Comparison of ENCODE assay signal across 23 cellular contexts in genomic region chrX:13798184-13798583, GRCh38.
"Had no signal": no experiment of that assay in that cellular context is flagged by ENCODE, and none has a peak within 500 bp of the region (broad histone marks: within the 10 kb centered on the region; RNA-seq: fewer than 3 reads in every experiment).

No MANE protein-coding gene starts in this region.

- DNase-seq: natural killer cell; ovary; psoas muscle; right cardiac atrium; right lobe of liver; sigmoid colon; small intestine; stimulated activated CD4-positive, alpha-beta T cell treated with anti-CD3 and anti-CD28 coated beads, Interleukin-15, amount 100 ng/mL, for 24 hours; stimulated activated CD4-positive, alpha-beta T cell treated with anti-CD3 and anti-CD28 coated beads, Interleukin-2, amount 100 ng/mL, for 24 hours; stimulated activated CD4-positive, alpha-beta T cell treated with anti-CD3 and anti-CD28 coated beads, Interleukin-2, amount 100 ng/mL, for 48 hours; stimulated activated CD4-positive, alpha-beta T cell treated with anti-CD3 and anti-CD28 coated beads, Interleukin-4, amount 100 ng/mL, for 24 hours; stimulated activated naive B cell treated with anti-CD40 and anti-IgM and Interleukin-4, amounts not matched to agents 10 μg/mL and 1 μg/mL and 100 μg/mL, for 72 hours; stimulated activated naive CD4-positive, alpha-beta T cell treated with Interleukin-2 at 50 U/mL for 16 hours; stomach; thyroid gland; trophoblast cell; upper lobe of left lung had no signal

- H3K4me1 ChIP-seq: parathyroid adenoma, psoas muscle, right lobe of liver, sigmoid colon, stomach, tibial nerve, upper lobe of left lung, vagina had no signal

- H3K27me3 ChIP-seq: neural progenitor cell, ovary, sigmoid colon, stomach, thyroid gland, upper lobe of left lung, vagina had no signal

- H2AFZ ChIP-seq: neural progenitor cell, parathyroid adenoma had no signal

- H3K36me3 ChIP-seq: neural progenitor cell, ovary, right lobe of liver, sigmoid colon, stomach, thoracic aorta, thyroid gland, tibial nerve, upper lobe of left lung, vagina had no signal

- H3K9ac ChIP-seq: neural progenitor cell, parathyroid adenoma had no signal

- FAIRE-seq: small intestine, urothelium cell line had no signal

- H3K4me3 ChIP-seq: neural progenitor cell, ovary, psoas muscle, right lobe of liver, sigmoid colon, stomach, thoracic aorta, thyroid gland, tibial nerve, upper lobe of left lung, vagina had no signal

- H3K4me2 ChIP-seq: neural progenitor cell had no signal

- H3K9me3 ChIP-seq: ovary, psoas muscle, right lobe of liver, sigmoid colon, stomach, thoracic aorta, thyroid gland, tibial nerve, upper lobe of left lung, vagina had no signal

- H3K27ac ChIP-seq: neural progenitor cell, ovary, parathyroid adenoma, psoas muscle, right lobe of liver, sigmoid colon, stomach, thoracic aorta, thyroid gland, upper lobe of left lung, vagina had no signal
